In genomic region chr16:75024182-75024581, GRCh38 we compare ENCODE assay signal across 17 cellular contexts. TPM values are rescaled to one million over a fixed set of nuclear protein-coding genes. Genes with fewer than 3 reads are reported as not detected.
A peak's percentile ranks its signal among the peaks of the same experiment; 100 is the strongest.
DNase-seq lines count a peak whose midpoint lies in the region; ATAC-seq, FAIRE-seq and TF ChIP-seq lines count a peak whose summit lies in the region.
"Had no signal": no experiment of that assay in that cellular context is flagged by ENCODE, and none has a peak within 500 bp of the region (broad histone marks: within the 10 kb centered on the region; RNA-seq: fewer than 3 reads in every experiment).

No MANE protein-coding gene starts in this region.

- BruUV-seq in GM12878 (replicated peaks; lab: Mats Ljungman, UMichigan) = no TSS peak

- H2AFZ ChIP-seq in GM12878 (ENCODE audit: control insufficient read depth, low read depth, low read length) = peak overlapping the region; percentile 53
- H2AFZ ChIP-seq: PC-9 had no signal

- H3K4me3 ChIP-seq in HEK293 (ENCODE audit: low read depth, low read length) = no peak overlapping the region
- H3K4me3 ChIP-seq in GM12878 = peak overlapping the region; percentile 40; the same call in 1 of the 2 replicates
- H3K4me3 ChIP-seq in thymus (ENCODE audit: low read length) = no peak overlapping the region
- H3K4me3 ChIP-seq: HAP-1, PC-9, SJSA1 had no signal

- H3K27me3 ChIP-seq in GM12878 (replicated peaks in 1 of 2; ENCODE audit: control insufficient read depth in 2 of 2, insufficient read depth in 2 of 2, low read length in 1 of 2) (no peaks in the 10 kb centered on the region), thymus (ENCODE audit: control insufficient read depth, insufficient read depth) (no peaks in the 10 kb centered on the region)
- H3K27me3 ChIP-seq: SJSA1 had no signal

- no peak for TF ChIP-seq RAD21 in GM12878 (IDR thresholded peaks at IDR 0.05; ENCODE audit: insufficient read depth, low read depth, low read length)

- peak overlapping the region; percentile 30 for H3K27ac Mint-ChIP-seq in activated naive CD8-positive, alpha-beta T cell
- H3K27ac Mint-ChIP-seq in activated naive CD8-positive, alpha-beta T cell treated with anti-CD3 and anti-CD28 coated beads for 36 hours = no peak overlapping the region

- DNase-seq in activated naive CD8-positive, alpha-beta T cell treated with anti-CD3 and anti-CD28 coated beads for 36 hours = no peak
- DNase-seq in GM12878 (ENCODE audit: low read depth, low spot score) = no peak
- no peak for DNase-seq in cardiac septum (ENCODE audit: low spot score)
- DNase-seq in NCI-H526 treated with DMSO at 0.1 percent for 48 hours (lab: John Stamatoyannopoulos, UW) = no peak
- DNase-seq in activated gamma-delta T cell (lab: John Stamatoyannopoulos, UW) = no peak
- DNase-seq: activated CD4-positive, alpha-beta T cell treated with anti-CD3 and anti-CD28 coated beads, Interleukin-2, amount 50 U/mL, for 48 hours; central memory CD4-positive, alpha-beta T cell; effector CD8-positive, alpha-beta T cell; NCI-H1417 treated with DMSO at 0.1 percent for 48 hours; NCI-H2171; PC-9 had no signal

- no peak for FAIRE-seq in GM12878 (lab: Jason Lieb, UNC)

- peaks cover 19% of the 10 kb centered on the region for H3K4me1 Mint-ChIP-seq in activated naive CD8-positive, alpha-beta T cell (ENCODE audit: low read depth)
- H3K4me1 Mint-ChIP-seq in activated naive CD8-positive, alpha-beta T cell treated with anti-CD3 and anti-CD28 coated beads for 36 hours = peaks cover 19% of the 10 kb centered on the region

- under 1% methylated on average over 3 of the region's 3 CpGs for WGBS in GM12878 (ENCODE audit: insufficient coverage, insufficient replicate concordance, low lambda C conversion rate, missing lambda C conversion rate)
- 64% methylated on average over 3 of the region's 3 CpGs for WGBS in thymus

- H3K9me3 ChIP-seq in HEK293 (ENCODE audit: control insufficient read depth, insufficient read depth, low read depth, low read length) (no peaks in the 10 kb centered on the region), GM12878 (replicated peaks; ENCODE audit: control insufficient read depth, insufficient read depth, low read length) (peaks cover 9% of the 10 kb centered on the region; the same call in 2 of the 3 replicates), thymus (ENCODE audit: control insufficient read depth) (peaks cover 2% of the 10 kb centered on the region)

- H3K9me3 Mint-ChIP-seq in activated naive CD8-positive, alpha-beta T cell (ENCODE audit: low read depth) = no peaks in the 10 kb centered on the region
- peaks cover 15% of the 10 kb centered on the region for H3K9me3 Mint-ChIP-seq in activated naive CD8-positive, alpha-beta T cell treated with anti-CD3 and anti-CD28 coated beads for 36 hours

- CTCF ChIA-PET in HEK293 (lab: Yijun Ruan, JAX) = no interaction called here
- CTCF ChIA-PET in GM12878 (lab: Yijun Ruan, JAX) = no interaction called here

- no peak for TF ChIP-seq EP300 in GM12878 (IDR thresholded peaks at IDR 0.05; ENCODE audit: borderline replicate concordance in 1 of 2, control insufficient read depth in 1 of 2, low read depth in 2 of 2, low read length in 2 of 2)

- H3K79me2 ChIP-seq in GM12878 (ENCODE audit: control insufficient read depth, insufficient read depth, low read length) = peaks cover 6% of the 10 kb centered on the region

- peak overlapping the region; percentile 21 for H3K4me2 ChIP-seq in GM12878 (ENCODE audit: control insufficient read depth, insufficient read depth)
- H3K4me2 ChIP-seq: PC-9 had no signal

- no peaks in the 10 kb centered on the region for H3K27me3 Mint-ChIP-seq in activated naive CD8-positive, alpha-beta T cell
- H3K27me3 Mint-ChIP-seq in activated naive CD8-positive, alpha-beta T cell treated with anti-CD3 and anti-CD28 coated beads for 36 hours = no peaks in the 10 kb centered on the region

- H3K4me1 ChIP-seq in HEK293 (ENCODE audit: control insufficient read depth, insufficient read depth, low read length) (0 out of 2 replicates have a peak, but pooled peaks cover 4% of the 10 kb centered on the region), GM12878 (ENCODE audit: control insufficient read depth, insufficient read depth, low read length) (peaks cover 10% of the 10 kb centered on the region), thymus (ENCODE audit: control insufficient read depth, insufficient read depth, low read length) (peaks cover 8% of the 10 kb centered on the region)
- H3K4me1 ChIP-seq: HAP-1 had no signal

- no peaks in the 10 kb centered on the region for H4K20me1 ChIP-seq in GM12878 (ENCODE audit: control insufficient read depth, insufficient read depth)

- TF ChIP-seq CTCF in HEK293 (tag by site-specific recombination; IDR thresholded peaks at IDR 0.05) (no peak), GM12878 (IDR thresholded peaks at IDR 0.05 in 2 of 3, conservative IDR thresholded peaks at IDR 0.05 in 1 of 3; ENCODE audit: control insufficient read depth in 2 of 3, extremely low read depth in 1 of 3, insufficient read depth in 1 of 3, low read depth in 3 of 3, low read length in 3 of 3) (no peak)

- H3K27ac ChIP-seq in HEK293 (ENCODE audit: extremely low read depth, low read depth, low read length) (no peak overlapping the region), GM12878 (ENCODE audit: control insufficient read depth, insufficient read depth) (peak overlapping the region; percentile 32; the same call in 1 of the 2 replicates), thymus (ENCODE audit: low read depth) (peak overlapping the region; percentile 8)
- H3K27ac ChIP-seq: PC-9, SJSA1 had no signal

- H3K4me3 Mint-ChIP-seq in activated naive CD8-positive, alpha-beta T cell = no peak overlapping the region
- H3K4me3 Mint-ChIP-seq in activated naive CD8-positive, alpha-beta T cell treated with anti-CD3 and anti-CD28 coated beads for 36 hours = no peak overlapping the region
- H3K4me3 Mint-ChIP-seq: neural crest cell had no signal

- intact Hi-C loops in GM12878 (cut with micrococcal nuclease; ENCODE audit: unreplicated experiment) (no loop called here), cardiac septum (cut with DNase I) (no loop called here)

- RAD21 ChIA-PET in GM12878 (lab: Charles Lee; ENCODE audit: unreplicated experiment) = no interaction called here

- in situ Hi-C loops in GM12878 (cut with MboI) = no loop called here

- H3K36me3 ChIP-seq in HEK293 (ENCODE audit: control insufficient read depth in 2 of 2, insufficient read depth in 1 of 2, low read length in 2 of 2) (peaks cover 0 to 4% of the 10 kb centered on the region in 2 experiments; a peak in 2 of 3 replicates), GM12878 (ENCODE audit: control insufficient read depth in 2 of 2, insufficient read depth in 2 of 2, low read length in 1 of 2) (no peaks in the 10 kb centered on the region), thymus (ENCODE audit: control insufficient read depth, insufficient read depth) (peaks cover 15% of the 10 kb centered on the region)
- H3K36me3 ChIP-seq: HAP-1, SJSA1 had no signal

- POLR2A ChIA-PET in HEK293 (lab: Yijun Ruan, JAX) = no interaction called here
- POLR2A ChIA-PET in GM12878 (lab: Charles Lee) = no interaction called here

- ATAC-seq in GM12878 = no peak

- SMC1A ChIA-PET in GM12878 (lab: Charles Lee; ENCODE audit: uncharacterized antibody, unreplicated experiment) = no interaction called here

- H3K9ac ChIP-seq in GM12878 (ENCODE audit: control insufficient read depth, insufficient read depth, low read length) = no peak overlapping the region

- TF ChIP-seq POLR2A in GM12878 (IDR thresholded peaks at IDR 0.05; ENCODE audit: low read depth, low read length) = no peak

- peaks cover 10% of the 10 kb centered on the region for H3K36me3 Mint-ChIP-seq in activated naive CD8-positive, alpha-beta T cell
- H3K36me3 Mint-ChIP-seq in activated naive CD8-positive, alpha-beta T cell treated with anti-CD3 and anti-CD28 coated beads for 36 hours = peaks cover 17% of the 10 kb centered on the region

RNA-seq across cellular contexts. Expression of gene ZNRF1, which starts 25.4 kb away (rescaled TPM):
- 1 to 10 TPM; 5.6 to 8.3 TPM for total RNA-seq in activated naive CD8-positive, alpha-beta T cell treated with anti-CD3 and anti-CD28 coated beads for 36 hours
- 35.1 and 37.4 TPM in 2 replicates for total RNA-seq in GM12878 (2013; cell fraction: nucleolus; rRNA removed)
- total RNA-seq in GM12878 (2014; rRNA removed) (15.6 and 16.3 TPM in 2 replicates), GM12878 (2014; rRNA removed; fragmentation: Illumina TruSeq; extraction: Trizol) (6.1 and 7.1 TPM in 2 replicates), GM12878 (2021) (24.2 and 25.9 TPM in 2 replicates), cardiac septum (31.3 TPM)
- polyA plus RNA-seq in GM12878 (2011; ENCODE audit: low read depth) = 3.4 TPM
- polyA plus RNA-seq in GM12878 (2011; rRNA removed) (12.1 and 19.7 TPM in 2 replicates), GM12878 (2014; fragmentation: Illumina TruSeq; extraction: Trizol) (7.8 and 14.4 TPM in 2 replicates), GM12878 (2014; fragmentation: Nextera tagmentation; extraction: Ambion mirVana) (10 to 100 TPM; 12.0 to 14.2 TPM), GM12878 (2014; rRNA removed) (23.0 and 26.4 TPM in 2 replicates), GM12878 (2016; fragmentation: Nextera tagmentation; extraction: Ambion mirVana) (1 to 10 TPM; 5.8 to 6.7 TPM), thymus (26.6 TPM)
- 11.1 and 19.5 TPM in 2 replicates for polyA plus RNA-seq in GM12878 (2011; cell fraction: cytosol; rRNA removed)
- 17.6 and 19.0 TPM in 2 replicates for polyA plus RNA-seq in GM12878 (2011; cell fraction: nucleus; rRNA removed)
- 11.1 and 12.1 TPM in 2 replicates for polyA plus RNA-seq in GM12878 (2012)
- 15.7 and 16.9 TPM in 2 replicates for polyA minus RNA-seq in GM12878 (2011; rRNA and poly(A)+ RNA removed)
- 9.1 and 12.5 TPM in 2 replicates for polyA minus RNA-seq in GM12878 (2011; cell fraction: cytosol; rRNA and poly(A)+ RNA removed)
- 8.5 and 16.7 TPM in 2 replicates for polyA minus RNA-seq in GM12878 (2011; cell fraction: nucleus; rRNA and poly(A)+ RNA removed)

RNA-seq across cellular contexts. Expression of gene WDR59, which starts 39.3 kb away (rescaled TPM):
- 10 to 100 TPM; 58.3 to 58.4 TPM for total RNA-seq in activated naive CD8-positive, alpha-beta T cell treated with anti-CD3 and anti-CD28 coated beads for 36 hours
- total RNA-seq in GM12878 (2013; cell fraction: nucleolus; rRNA removed) = 135 and 136 TPM in 2 replicates
- total RNA-seq in GM12878 (2014; rRNA removed) = 23.7 and 24.3 TPM in 2 replicates
- 17.2 and 19.0 TPM in 2 replicates for total RNA-seq in GM12878 (2014; rRNA removed; fragmentation: Illumina TruSeq; extraction: Trizol)
- 54.9 and 62.0 TPM in 2 replicates for total RNA-seq in GM12878 (2021)
- polyA plus RNA-seq in GM12878 (2011; ENCODE audit: low read depth) = 19.6 TPM
- polyA plus RNA-seq in GM12878 (2011; rRNA removed) = 64.5 and 78.4 TPM in 2 replicates
- polyA plus RNA-seq in GM12878 (2011; cell fraction: cytosol; rRNA removed) = 55.0 and 58.9 TPM in 2 replicates
- 158 and 164 TPM in 2 replicates for polyA plus RNA-seq in GM12878 (2011; cell fraction: nucleus; rRNA removed)
- polyA plus RNA-seq in GM12878 (2012) = 46.0 and 48.8 TPM in 2 replicates
- polyA plus RNA-seq in GM12878 (2014; fragmentation: Illumina TruSeq; extraction: Trizol) = 31.1 and 32.7 TPM in 2 replicates
- polyA plus RNA-seq in GM12878 (2014; fragmentation: Nextera tagmentation; extraction: Ambion mirVana) = 10 to 100 TPM in 1 of 2 experiments, 1 to 10 TPM in 1; 9.7 to 11.5 TPM
- polyA plus RNA-seq in GM12878 (2014; rRNA removed) = 35.1 and 37.7 TPM in 2 replicates
- 10 to 100 TPM; 19.9 to 25.3 TPM for polyA plus RNA-seq in GM12878 (2016; fragmentation: Nextera tagmentation; extraction: Ambion mirVana)
- 79.4 and 90.2 TPM in 2 replicates for polyA minus RNA-seq in GM12878 (2011; rRNA and poly(A)+ RNA removed)
- polyA minus RNA-seq in GM12878 (2011; cell fraction: cytosol; rRNA and poly(A)+ RNA removed) = 27.7 and 34.0 TPM in 2 replicates
- 29.5 and 51.9 TPM in 2 replicates for polyA minus RNA-seq in GM12878 (2011; cell fraction: nucleus; rRNA and poly(A)+ RNA removed)
- polyA plus RNA-seq in thymus = 55.9 TPM
- total RNA-seq in cardiac septum = 48.8 TPM
